In the genomic region with DNA sequence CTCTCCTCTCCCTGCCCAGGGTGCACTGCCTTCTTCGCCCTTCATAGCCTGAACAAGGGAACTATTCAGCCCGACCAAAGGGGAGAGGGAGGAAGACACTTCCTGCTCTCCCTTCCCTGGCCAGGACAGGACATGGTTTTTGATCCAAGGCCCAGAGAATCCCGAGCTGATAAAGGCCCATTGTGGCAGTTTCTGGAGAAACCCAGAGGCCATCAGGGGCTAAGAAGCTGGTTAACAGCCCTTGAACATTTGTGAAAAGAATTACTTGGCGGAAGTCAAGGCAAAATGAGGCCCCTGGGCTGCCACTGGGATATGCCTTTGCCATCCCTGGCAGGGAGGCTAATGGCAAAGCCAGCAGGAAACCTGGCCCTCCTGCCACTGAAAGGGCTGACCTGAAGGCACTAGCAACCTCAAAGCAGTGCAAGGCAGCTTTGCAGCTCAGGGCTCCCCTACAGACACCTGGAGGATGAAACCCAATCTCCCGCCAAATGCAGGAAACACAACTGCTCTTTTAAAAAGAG, we compare ENCODE assay signal across 12 cellular contexts. TPM values are rescaled to one million over a fixed set of nuclear protein-coding genes. Genes with fewer than 3 reads are reported as not detected.
DNase-seq lines count a peak whose midpoint lies in the region; ATAC-seq and TF ChIP-seq lines count a peak whose summit lies in the region.
"Had no signal": no experiment of that assay in that cellular context is flagged by ENCODE, and none has a peak within 500 bp of the region (broad histone marks: within the 10 kb centered on the region; RNA-seq: fewer than 3 reads in every experiment).

No MANE protein-coding gene starts in this region.

- H3K27ac ChIP-seq in GM23338 (ENCODE audit: low read depth) = peak overlapping the region; percentile 45; the same call in 1 of the 2 replicates

- DNase-seq in GM23338 (ENCODE audit: low spot score) (no peak), NT2/D1 (ENCODE audit: low read depth, low spot score) (no peak), head of caudate nucleus (peak; percentile 26 to 87 (median 61)), pons (ENCODE audit: low spot score) (peak; percentile 92), SK-N-DZ (ENCODE audit: low spot score) (no peak), left colon (no peak), KG1 (lab: John Stamatoyannopoulos, UW) (no peak), dermis blood vessel endothelial cell (no peak)
- DNase-seq: HFFc6; stimulated activated CD4-positive, alpha-beta T cell treated with anti-CD3 and anti-CD28 coated beads, Interleukin-1b, Interleukin-23, amount 100 ng/mL, for 48 hours; stimulated activated CD8-positive, alpha-beta memory T cell treated with anti-CD3 and anti-CD28 coated beads, Interleukin-4, amount 100 ng/mL, for 48 hours had no signal

- H3K36me3 ChIP-seq in GM23338 (ENCODE audit: insufficient read depth) = peaks cover 32% of the 10 kb centered on the region
- H3K36me3 ChIP-seq in NT2/D1 (ENCODE audit: insufficient read depth, insufficient read length, low read length) = peaks cover 53% of the 10 kb centered on the region

- 0 out of 2 replicates have a peak overlapping the region, but pooled peaks have one; percentile 21 for H3K27ac Mint-ChIP-seq in GM23338
- H3K27ac Mint-ChIP-seq: HFFc6, memory B cell had no signal

- H3K4me1 ChIP-seq in GM23338 (ENCODE audit: insufficient read depth) (no peaks in the 10 kb centered on the region), NT2/D1 (ENCODE audit: insufficient read depth, insufficient read length) (peaks cover 2% of the 10 kb centered on the region)

- intact Hi-C loops in head of caudate nucleus (cut with DNase I) (loop anchor here (10.0 kb wide), 1 partner anchor 153 kb away; no protein-coding TSS in a partner anchor), left colon (cut with DNase I, micrococcal nuclease) (no loop called here)

- no peaks in the 10 kb centered on the region for H3K9me3 ChIP-seq in NT2/D1 (ENCODE audit: insufficient read depth, low read length)

- H2AFZ ChIP-seq in GM23338 = no peak overlapping the region

- ATAC-seq in GM23338 (peak; percentile 60), left colon (no peak)

- peaks cover 43% of the 10 kb centered on the region for H3K36me3 Mint-ChIP-seq in GM23338 (ENCODE audit: low read depth)

- H3K27me3 Mint-ChIP-seq in GM23338 (ENCODE audit: insufficient read depth, low read depth, poor library complexity) = peaks cover 11% of the 10 kb centered on the region
- H3K27me3 Mint-ChIP-seq: memory B cell had no signal

- H4K20me1 ChIP-seq in GM23338 (replicated peaks; ENCODE audit: insufficient read depth) = peaks cover 11% of the 10 kb centered on the region

- no peaks in the 10 kb centered on the region for H3K9me2 ChIP-seq in GM23338 (ENCODE audit: insufficient read depth)

- H3F3A ChIP-seq in GM23338 (replicated peaks; ENCODE audit: low read depth) = peaks cover 5% of the 10 kb centered on the region; the same call in 1 of the 2 replicates

- no peak overlapping the region for H3K4me3 ChIP-seq in GM23338
- no peak overlapping the region for H3K4me3 ChIP-seq in NT2/D1 (ENCODE audit: insufficient read length, low read depth)

- no peak overlapping the region for H3K4me3 Mint-ChIP-seq in GM23338
- H3K4me3 Mint-ChIP-seq: HFFc6, memory B cell had no signal

- H3K27me3 ChIP-seq in GM23338 (ENCODE audit: insufficient read depth) (no peaks in the 10 kb centered on the region), NT2/D1 (ENCODE audit: insufficient read depth, insufficient read length) (no peaks in the 10 kb centered on the region)

- H3K79me2 ChIP-seq in GM23338 (replicated peaks; ENCODE audit: insufficient read depth) = no peaks in the 10 kb centered on the region

- peaks cover 8% of the 10 kb centered on the region; the same call in 2 of the 3 replicates for H3K4me1 Mint-ChIP-seq in GM23338

- H3K9ac ChIP-seq in NT2/D1 (ENCODE audit: insufficient read length, low read depth) = peak overlapping the region; percentile 36

- no peaks in the 10 kb centered on the region for H3K9me3 Mint-ChIP-seq in GM23338
- H3K9me3 Mint-ChIP-seq: HFFc6, memory B cell had no signal

- no peak for TF ChIP-seq CTCF in GM23338 (conservative IDR thresholded peaks at IDR 0.05; ENCODE audit: low read depth in 2 of 2)

- H3K4me2 ChIP-seq in GM23338 = no peak overlapping the region

TF ChIP-seq in GM23338, 12 proteins besides CTCF, POLR2A, EP300 and RAD21 (continues in another document):
- TF ChIP-seq, protein P1, sequence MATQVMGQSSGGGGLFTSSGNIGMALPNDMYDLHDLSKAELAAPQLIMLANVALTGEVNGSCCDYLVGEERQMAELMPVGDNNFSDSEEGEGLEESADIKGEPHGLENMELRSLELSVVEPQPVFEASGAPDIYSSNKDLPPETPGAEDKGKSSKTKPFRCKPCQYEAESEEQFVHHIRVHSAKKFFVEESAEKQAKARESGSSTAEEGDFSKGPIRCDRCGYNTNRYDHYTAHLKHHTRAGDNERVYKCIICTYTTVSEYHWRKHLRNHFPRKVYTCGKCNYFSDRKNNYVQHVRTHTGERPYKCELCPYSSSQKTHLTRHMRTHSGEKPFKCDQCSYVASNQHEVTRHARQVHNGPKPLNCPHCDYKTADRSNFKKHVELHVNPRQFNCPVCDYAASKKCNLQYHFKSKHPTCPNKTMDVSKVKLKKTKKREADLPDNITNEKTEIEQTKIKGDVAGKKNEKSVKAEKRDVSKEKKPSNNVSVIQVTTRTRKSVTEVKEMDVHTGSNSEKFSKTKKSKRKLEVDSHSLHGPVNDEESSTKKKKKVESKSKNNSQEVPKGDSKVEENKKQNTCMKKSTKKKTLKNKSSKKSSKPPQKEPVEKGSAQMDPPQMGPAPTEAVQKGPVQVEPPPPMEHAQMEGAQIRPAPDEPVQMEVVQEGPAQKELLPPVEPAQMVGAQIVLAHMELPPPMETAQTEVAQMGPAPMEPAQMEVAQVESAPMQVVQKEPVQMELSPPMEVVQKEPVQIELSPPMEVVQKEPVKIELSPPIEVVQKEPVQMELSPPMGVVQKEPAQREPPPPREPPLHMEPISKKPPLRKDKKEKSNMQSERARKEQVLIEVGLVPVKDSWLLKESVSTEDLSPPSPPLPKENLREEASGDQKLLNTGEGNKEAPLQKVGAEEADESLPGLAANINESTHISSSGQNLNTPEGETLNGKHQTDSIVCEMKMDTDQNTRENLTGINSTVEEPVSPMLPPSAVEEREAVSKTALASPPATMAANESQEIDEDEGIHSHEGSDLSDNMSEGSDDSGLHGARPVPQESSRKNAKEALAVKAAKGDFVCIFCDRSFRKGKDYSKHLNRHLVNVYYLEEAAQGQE (IDR thresholded peaks at IDR 0.05; ENCODE audit: unreplicated experiment) = no peak

RNA-seq across cellular contexts. Expression of gene PHB1, which starts 12.7 kb away (rescaled TPM):
- total RNA-seq in GM23338 (2014; rRNA removed; shearing (Covaris generic)) = 211 and 215 TPM in 2 replicates
- polyA plus RNA-seq in GM23338 (2016; fragmentation: Nextera tagmentation; extraction: Ambion mirVana) = 172 and 194 TPM in 2 replicates
- polyA plus RNA-seq in SK-N-DZ (2014; cell fraction: cytosol; rRNA removed) = 244 and 301 TPM in 2 replicates
- 137 and 172 TPM in 2 replicates for polyA plus RNA-seq in SK-N-DZ (2014; cell fraction: nucleus; rRNA removed)
- total RNA-seq in left colon = 100 to 1,000 TPM; 213 to 244 TPM
- total RNA-seq in dermis blood vessel endothelial cell = 171 and 197 TPM in 2 replicates

RNA-seq across cellular contexts. Expression of gene ZNF652, which starts 40.0 kb away (rescaled TPM):
- total RNA-seq in GM23338 (2014; rRNA removed; shearing (Covaris generic)) = 50.1 and 54.5 TPM in 2 replicates
- polyA plus RNA-seq in GM23338 (2016; fragmentation: Nextera tagmentation; extraction: Ambion mirVana) = 34.9 and 36.2 TPM in 2 replicates
- 17.8 and 21.9 TPM in 2 replicates for polyA plus RNA-seq in SK-N-DZ (2014; cell fraction: cytosol; rRNA removed)
- 11.5 and 22.1 TPM in 2 replicates for polyA plus RNA-seq in SK-N-DZ (2014; cell fraction: nucleus; rRNA removed)
- total RNA-seq in left colon (10 to 100 TPM; 52.4 to 53.2 TPM), dermis blood vessel endothelial cell (11.4 and 15.9 TPM in 2 replicates)

Comparison
In these comparisons a context has a peak if more than half of its experiments do, and no peak if none do; other contexts are left out.
1. DNase-seq: peak in head of caudate nucleus (42 of 42) and pons (single experiment); none in GM23338 (single experiment), NT2/D1 (single experiment), SK-N-DZ (single experiment), left colon (0 of 2), KG1 (single experiment) and dermis blood vessel endothelial cell (single experiment).